In the genomic region with DNA sequence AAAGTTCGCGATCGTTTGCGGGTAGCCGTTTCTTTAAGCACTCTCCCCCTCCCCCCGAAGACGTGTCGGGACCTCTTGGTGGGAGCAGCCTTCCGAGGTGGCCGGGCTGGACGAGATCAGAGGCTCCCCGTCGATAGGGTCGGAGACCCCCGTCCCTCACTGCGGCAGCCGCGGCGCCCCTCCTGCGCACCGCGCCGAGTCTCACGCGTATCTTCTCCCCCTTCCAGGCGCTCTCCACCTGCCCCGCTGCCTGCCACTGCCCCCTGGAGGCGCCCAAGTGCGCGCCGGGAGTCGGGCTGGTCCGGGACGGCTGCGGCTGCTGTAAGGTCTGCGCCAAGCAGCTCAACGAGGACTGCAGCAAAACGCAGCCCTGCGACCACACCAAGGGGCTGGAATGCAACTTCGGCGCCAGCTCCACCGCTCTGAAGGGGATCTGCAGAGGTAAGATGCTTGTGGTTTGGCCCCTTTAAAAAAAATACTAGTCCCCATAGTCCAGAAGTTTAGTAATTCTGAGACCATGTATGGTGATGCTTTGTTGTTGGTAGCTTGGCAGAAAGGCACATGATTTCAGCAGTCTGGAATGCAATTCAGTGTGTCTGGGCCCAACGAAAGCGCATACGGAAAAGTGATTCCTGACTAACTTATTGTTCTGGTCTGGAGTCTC, we compare ENCODE assay signal across 8 cellular contexts. TPM values are rescaled to one million over a fixed set of nuclear protein-coding genes. Genes with fewer than 3 reads are reported as not detected.
DNase-seq lines count a peak whose midpoint lies in the region; TF ChIP-seq lines count a peak whose summit lies in the region.

No MANE protein-coding gene starts in this region.

- H3K36me3 ChIP-seq in ACC112 (ENCODE audit: insufficient read depth, low read length) = peaks cover 28% of the 10 kb centered on the region
- H3K36me3 ChIP-seq in Loucy (ENCODE audit: insufficient read depth, low read length) = no peaks in the 10 kb centered on the region
- H3K36me3 ChIP-seq in WERI-Rb-1 = no peaks in the 10 kb centered on the region
- H3K36me3 ChIP-seq in muscle layer of colon (ENCODE audit: insufficient read depth, low read length) = peaks cover 9% of the 10 kb centered on the region
- peaks cover 7 to 20% of the 10 kb centered on the region in 2 donors for H3K36me3 ChIP-seq in thyroid gland

- H3F3A ChIP-seq in Loucy (ENCODE audit: low read depth) = no peaks in the 10 kb centered on the region

- H3K4me2 ChIP-seq in Loucy (ENCODE audit: low read depth, low read length, poor library complexity, severe bottlenecking) = peak overlapping the region; percentile 69

- H3K79me2 ChIP-seq in ACC112 (ENCODE audit: control insufficient read depth, insufficient read depth, low read length, unreplicated experiment) (peaks cover 57% of the 10 kb centered on the region), Loucy (ENCODE audit: insufficient read depth, low read length) (no peaks in the 10 kb centered on the region)

- H3K27ac Mint-ChIP-seq in immature natural killer cell = no peak overlapping the region

- H4K20me1 ChIP-seq in Loucy (ENCODE audit: insufficient read depth, low read length, poor library complexity, severe bottlenecking) = no peaks in the 10 kb centered on the region

- H3K4me3 Mint-ChIP-seq in immature natural killer cell = peak overlapping the region in 2 of 5 donors; percentile 21

- H3K4me1 ChIP-seq in ACC112 (ENCODE audit: control insufficient read depth, insufficient read depth, low read length, unreplicated experiment) (peaks cover 21% of the 10 kb centered on the region), Loucy (ENCODE audit: insufficient read depth, low read length, poor library complexity, severe bottlenecking) (peaks cover 5% of the 10 kb centered on the region), muscle layer of colon (ENCODE audit: insufficient read depth, low read length) (peaks cover 41% of the 10 kb centered on the region), thyroid gland (peaks cover 32 to 33% of the 10 kb centered on the region in 2 donors)

- TF ChIP-seq CTCF in GM12875 (IDR thresholded peaks at IDR 0.05; ENCODE audit: borderline replicate concordance, insufficient read depth, low read depth, low read length) (peak; percentile 78), Loucy (conservative IDR thresholded peaks at IDR 0.05; ENCODE audit: low read length) (peak; percentile 53), WERI-Rb-1 (IDR thresholded peaks at IDR 0.05; ENCODE audit: low read depth, low read length) (peak; percentile 64), thyroid gland (IDR thresholded peaks at IDR 0.05) (peak; percentile 50 to 91 (median 78))

- H3K9me2 ChIP-seq in Loucy (replicated peaks; ENCODE audit: low read depth, low read length) = no peaks in the 10 kb centered on the region

- H3K4me3 ChIP-seq in ACC112 (ENCODE audit: low read depth, low read length) (peak overlapping the region; percentile 94), GM12875 (ENCODE audit: low read depth, low read length) (peak overlapping the region; percentile 42), Loucy (ENCODE audit: low read length, poor library complexity, severe bottlenecking) (peak overlapping the region; percentile 75), WERI-Rb-1 (ENCODE audit: low read depth, low read length) (peak overlapping the region; percentile 53), muscle layer of colon (ENCODE audit: low read depth in 1 of 2, low read length in 2 of 2) (peak overlapping the region; percentile 89 to 92), thyroid gland (replicated peaks in 1 of 3) (peak overlapping the region; percentile 37 to 92 (median 86))

- no peak for TF ChIP-seq POLR2A in erythroblast (IDR thresholded peaks at IDR 0.05; ENCODE audit: low read length)
- TF ChIP-seq POLR2A in thyroid gland (IDR thresholded peaks at IDR 0.05) = peak; percentile 3 to 62

- H3K27ac ChIP-seq in ACC112 (ENCODE audit: low read depth, low read length) = peak overlapping the region; percentile 97
- no peak overlapping the region for H3K27ac ChIP-seq in WERI-Rb-1
- peak overlapping the region; percentile 99 for H3K27ac ChIP-seq in muscle layer of colon (ENCODE audit: low read depth, low read length)
- H3K27ac ChIP-seq in thyroid gland = peak overlapping the region; percentile 97 to 99 (median 99)

- DNase-seq in WERI-Rb-1 = peak; percentile 59
- DNase-seq in erythroblast (lab: John Stamatoyannopoulos, UW) = peak; percentile 73 to 74
- peak; percentile 79 to 82 for DNase-seq in thyroid gland
- DNase-seq in immature natural killer cell = no peak

- no peaks in the 10 kb centered on the region for H3K9me3 ChIP-seq in Loucy (ENCODE audit: insufficient read depth, low read depth, low read length)
- H3K9me3 ChIP-seq in WERI-Rb-1 (ENCODE audit: severe bottlenecking) = no peaks in the 10 kb centered on the region
- no peaks in the 10 kb centered on the region for H3K9me3 ChIP-seq in muscle layer of colon (ENCODE audit: low read length)
- H3K9me3 ChIP-seq in thyroid gland = no peaks in the 10 kb centered on the region

- H3K27me3 Mint-ChIP-seq in immature natural killer cell (ENCODE audit: low read depth in 3 of 3) = peaks cover 17 to 28% (median 18%) of the 10 kb centered on the region in 3 donors

- 2 to 8% methylated on average over 3 to 14 of the region's 45 CpGs for WGBS in thyroid gland, 2 donors

- H2AFZ ChIP-seq in ACC112 (ENCODE audit: low read length, unreplicated experiment) (no peak overlapping the region), Loucy (ENCODE audit: low read length) (peak overlapping the region; percentile 87)

- H3K9me3 Mint-ChIP-seq in immature natural killer cell = peaks cover 0 to 2% (median 0%) of the 10 kb centered on the region in 6 donors

- H3K36me3 Mint-ChIP-seq in immature natural killer cell = no peaks in the 10 kb centered on the region

- H3K4me1 Mint-ChIP-seq in immature natural killer cell = peaks cover 10 to 13% of the 10 kb centered on the region in 2 donors

- intact Hi-C loops in thyroid gland (cut with DNase I) = loop anchor here (10.0 kb wide), 2 partner anchors 114 to 276 kb away; no protein-coding TSS in a partner anchor

- peak overlapping the region; percentile 55 for H3K9ac ChIP-seq in Loucy (ENCODE audit: low read depth, low read length, poor library complexity, severe bottlenecking)
- H3K9ac ChIP-seq in muscle layer of colon (ENCODE audit: low read length) = peak overlapping the region; percentile 95

- no peaks in the 10 kb centered on the region for H3K27me3 ChIP-seq in ACC112 (ENCODE audit: insufficient read depth, low read length)
- peaks cover 8% of the 10 kb centered on the region for H3K27me3 ChIP-seq in Loucy (ENCODE audit: insufficient read depth, low read length, poor library complexity, severe bottlenecking)
- no peaks in the 10 kb centered on the region for H3K27me3 ChIP-seq in WERI-Rb-1 (ENCODE audit: insufficient read depth, low read depth, severe bottlenecking)
- no peaks in the 10 kb centered on the region for H3K27me3 ChIP-seq in muscle layer of colon (ENCODE audit: control insufficient read depth in 1 of 2, insufficient read depth in 2 of 2, low read length in 2 of 2)
- H3K27me3 ChIP-seq in thyroid gland = no peaks in the 10 kb centered on the region

RNA-seq across cellular contexts. Expression of a gene that starts 0.7 kb away (rescaled TPM):
- total RNA-seq in thyroid gland = 10 to 100 TPM; 20.6 to 63.4 (median 47.6) TPM
- not detected for polyA plus RNA-seq in immature natural killer cell

Comparison
In these comparisons a context has a peak if more than half of its experiments do, and no peak if none do; other contexts are left out.
1. H3K4me3 ChIP-seq: peak in every context shown above with its lines; median percentile 94 in ACC112; 90 in muscle layer of colon; 86 in thyroid gland; 75 in Loucy; 53 in WERI-Rb-1; 42 in GM12875.
2. DNase-seq: peak in WERI-Rb-1 (single experiment), erythroblast (2 of 2) and thyroid gland (2 of 2); none in immature natural killer cell (0 of 3).
3. Peak in every context shown above with its lines, with median percentiles within 50 percentile points of each other: CTCF ChIP-seq.